1 cellular context compared by ENCODE assay signal in the genomic region with DNA sequence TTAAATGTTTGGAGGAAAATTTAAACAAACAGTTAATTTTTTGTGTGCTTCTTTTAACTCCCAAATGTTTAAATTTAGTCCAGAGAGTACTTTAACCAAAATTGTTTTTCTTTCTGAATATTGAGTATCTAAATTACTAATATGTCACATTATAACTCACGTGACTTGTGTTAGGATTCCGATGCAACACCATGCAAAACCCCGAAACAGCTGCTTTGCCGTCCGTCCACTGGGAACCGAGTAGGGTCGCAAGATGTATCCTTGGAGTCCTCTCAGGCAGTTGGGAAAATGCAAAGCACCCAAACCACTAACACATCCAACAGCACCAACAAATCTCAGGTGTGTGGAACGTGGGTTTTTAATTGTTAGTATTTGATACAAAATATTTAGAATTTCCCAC.
A peak's percentile ranks its signal among the peaks of the same experiment; 100 is the strongest.
TF ChIP-seq lines count a peak whose summit lies in the region.

No MANE protein-coding gene starts in this region.

TF ChIP-seq in K562, 482 proteins besides CTCF, POLR2A, EP300 and RAD21:
- peak in 1 of 2 experiments; percentile 44; a peak in 1 of 4 replicates for TF ChIP-seq TRIM24 (IDR thresholded peaks at IDR 0.05)
- TF ChIP-seq MNT (conservative IDR thresholded peaks at IDR 0.05): no peak
- TF ChIP-seq, protein P1, sequence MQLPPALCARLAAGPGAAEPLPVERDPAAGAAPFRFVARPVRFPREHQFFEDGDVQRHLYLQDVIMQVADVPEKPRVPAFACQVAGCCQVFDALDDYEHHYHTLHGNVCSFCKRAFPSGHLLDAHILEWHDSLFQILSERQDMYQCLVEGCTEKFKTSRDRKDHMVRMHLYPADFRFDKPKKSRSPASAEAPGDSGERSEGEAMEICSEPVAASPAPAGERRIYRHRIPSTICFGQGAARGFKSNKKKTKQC (CRISPR knock-in tag; IDR thresholded peaks at IDR 0.05): no peak
- TF ChIP-seq, protein P2, sequence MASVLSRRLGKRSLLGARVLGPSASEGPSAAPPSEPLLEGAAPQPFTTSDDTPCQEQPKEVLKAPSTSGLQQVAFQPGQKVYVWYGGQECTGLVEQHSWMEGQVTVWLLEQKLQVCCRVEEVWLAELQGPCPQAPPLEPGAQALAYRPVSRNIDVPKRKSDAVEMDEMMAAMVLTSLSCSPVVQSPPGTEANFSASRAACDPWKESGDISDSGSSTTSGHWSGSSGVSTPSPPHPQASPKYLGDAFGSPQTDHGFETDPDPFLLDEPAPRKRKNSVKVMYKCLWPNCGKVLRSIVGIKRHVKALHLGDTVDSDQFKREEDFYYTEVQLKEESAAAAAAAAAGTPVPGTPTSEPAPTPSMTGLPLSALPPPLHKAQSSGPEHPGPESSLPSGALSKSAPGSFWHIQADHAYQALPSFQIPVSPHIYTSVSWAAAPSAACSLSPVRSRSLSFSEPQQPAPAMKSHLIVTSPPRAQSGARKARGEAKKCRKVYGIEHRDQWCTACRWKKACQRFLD (CRISPR knock-in tag; IDR thresholded peaks at IDR 0.05): no peak
- TF ChIP-seq CEBPG (CRISPR knock-in tag; IDR thresholded peaks at IDR 0.05): peak; percentile 64; the same call in 1 of the 2 replicates
- peak in 1 of 2 experiments; percentile 70; a peak in 2 of 4 replicates for TF ChIP-seq CEBPG (tag; conservative IDR thresholded peaks at IDR 0.05 in 1 of 2, IDR thresholded peaks at IDR 0.05 in 1 of 2)
- TF ChIP-seq HDAC8 (tag; IDR thresholded peaks at IDR 0.05): no peak
